ENCODE assay signal across 24 cellular contexts in genomic region chr6:22614541-22614940, GRCh38. TPM values are rescaled to one million over a fixed set of nuclear protein-coding genes. Genes with fewer than 3 reads are reported as not detected.
"Had no signal": no experiment of that assay in that cellular context is flagged by ENCODE, and none has a peak within 500 bp of the region (broad histone marks: within the 10 kb centered on the region; RNA-seq: fewer than 3 reads in every experiment).

No MANE protein-coding gene starts in this region.

- H3K36me3 Mint-ChIP-seq: activated naive CD8-positive, alpha-beta T cell had no signal

- DNase-seq: activated CD4-positive, alpha-beta T cell treated with anti-CD3 and anti-CD28 coated beads for 4 hours; activated CD8-positive, alpha-beta memory T cell treated with anti-CD3 and anti-CD28 coated beads, Interleukin-2, amount 50 U/mL, for 48 hours; activated CD8-positive, alpha-beta T cell treated with anti-CD3 and anti-CD28 coated beads, Interleukin-2, amount 10 ng/mL, durations not matched to agents 7 days and 5 days; activated gamma-delta T cell treated with Interleukin-2 at 50 U/mL for 16 hours; activated T-cell treated with anti-CD3 and anti-CD28 coated beads, Interleukin-2, amount 50 U/mL, for 72 hours; amygdala; brain microvascular endothelial cell; cortex of kidney; effector memory CD8-positive, alpha-beta T cell; kidney; mesendoderm; stimulated activated CD4-positive, alpha-beta T cell treated with anti-CD3 and anti-CD28 coated beads, Interleukin-15, amount 100 ng/mL, for 24 hours; stimulated activated CD4-positive, alpha-beta T cell treated with anti-CD3 and anti-CD28 coated beads, Interleukin-4, amount 100 ng/mL, for 24 hours; T-helper 2 cell; upper lobe of left lung had no signal

- H3K79me2 ChIP-seq: parathyroid adenoma had no signal

- H3K27me3 Mint-ChIP-seq: activated naive CD8-positive, alpha-beta T cell; central memory CD8-positive, alpha-beta T cell; effector memory CD8-positive, alpha-beta T cell; stimulated activated naive CD8-positive, alpha-beta T cell treated with anti-CD3 and anti-CD28 coated beads, Interleukin-15, Interleukin-2, amounts not matched to agents 100 ng/mL and 50 ng/mL, for 24 hours had no signal

- H3K36me3 ChIP-seq: brain microvascular endothelial cell, SJSA1, upper lobe of left lung had no signal

- ATAC-seq: activated CD8-positive, alpha-beta T cell treated with anti-CD3 and anti-CD28 coated beads, Interleukin-2, amount 10 ng/mL, durations not matched to agents 7 days and 5 days; activated T-cell treated with anti-CD3 and anti-CD28 coated beads, Interleukin-2, amount 50 U/mL, for 72 hours; effector memory CD8-positive, alpha-beta T cell; WTC11 had no signal

- H3K27me3 ChIP-seq: brain microvascular endothelial cell, SJSA1, upper lobe of left lung had no signal

- H2AFZ ChIP-seq: parathyroid adenoma had no signal

- H3K9me3 ChIP-seq: SJSA1, upper lobe of left lung had no signal

- H3K27ac Mint-ChIP-seq: activated CD8-positive, alpha-beta T cell treated with anti-CD3 and anti-CD28 coated beads, Interleukin-2, amount 10 ng/mL, durations not matched to agents 7 days and 5 days; activated naive CD8-positive, alpha-beta T cell; activated T-cell treated with anti-CD3 and anti-CD28 coated beads, Interleukin-2, amount 50 U/mL, for 72 hours; effector memory CD8-positive, alpha-beta T cell; stimulated activated naive CD8-positive, alpha-beta T cell treated with anti-CD3 and anti-CD28 coated beads, Interleukin-15, Interleukin-2, amounts not matched to agents 100 ng/mL and 50 ng/mL, for 24 hours; WTC11 had no signal

- H3K4me3 Mint-ChIP-seq: activated CD8-positive, alpha-beta T cell treated with anti-CD3 and anti-CD28 coated beads, Interleukin-2, amount 10 ng/mL, durations not matched to agents 7 days and 5 days; activated naive CD8-positive, alpha-beta T cell; activated T-cell treated with anti-CD3 and anti-CD28 coated beads, Interleukin-2, amount 50 U/mL, for 72 hours; central memory CD8-positive, alpha-beta T cell; effector memory CD8-positive, alpha-beta T cell; stimulated activated naive CD8-positive, alpha-beta T cell treated with anti-CD3 and anti-CD28 coated beads, Interleukin-15, Interleukin-2, amounts not matched to agents 100 ng/mL and 50 ng/mL, for 24 hours; WTC11 had no signal

- H3K27ac ChIP-seq: epithelial cell of prostate, parathyroid adenoma, upper lobe of left lung had no signal

- H3K4me3 ChIP-seq: SJSA1, upper lobe of left lung had no signal

- H3K4me1 Mint-ChIP-seq: central memory CD8-positive, alpha-beta T cell had no signal

- H3K9ac ChIP-seq: parathyroid adenoma had no signal

RNA-seq across cellular contexts. Expression of gene HDGFL1, which starts 45.2 kb away (rescaled TPM):
- total RNA-seq: activated CD8-positive, alpha-beta T cell treated with anti-CD3 and anti-CD28 coated beads, Interleukin-2, amount 10 ng/mL, durations not matched to agents 7 days and 5 days; activated T-cell treated with anti-CD3 and anti-CD28 coated beads, Interleukin-2, amount 50 U/mL, for 72 hours; kidney; liver; neural crest cell; SJSA1; upper lobe of left lung; WTC11 had no signal
